Comparison of ENCODE assay signal across 28 cellular contexts in the genomic region with DNA sequence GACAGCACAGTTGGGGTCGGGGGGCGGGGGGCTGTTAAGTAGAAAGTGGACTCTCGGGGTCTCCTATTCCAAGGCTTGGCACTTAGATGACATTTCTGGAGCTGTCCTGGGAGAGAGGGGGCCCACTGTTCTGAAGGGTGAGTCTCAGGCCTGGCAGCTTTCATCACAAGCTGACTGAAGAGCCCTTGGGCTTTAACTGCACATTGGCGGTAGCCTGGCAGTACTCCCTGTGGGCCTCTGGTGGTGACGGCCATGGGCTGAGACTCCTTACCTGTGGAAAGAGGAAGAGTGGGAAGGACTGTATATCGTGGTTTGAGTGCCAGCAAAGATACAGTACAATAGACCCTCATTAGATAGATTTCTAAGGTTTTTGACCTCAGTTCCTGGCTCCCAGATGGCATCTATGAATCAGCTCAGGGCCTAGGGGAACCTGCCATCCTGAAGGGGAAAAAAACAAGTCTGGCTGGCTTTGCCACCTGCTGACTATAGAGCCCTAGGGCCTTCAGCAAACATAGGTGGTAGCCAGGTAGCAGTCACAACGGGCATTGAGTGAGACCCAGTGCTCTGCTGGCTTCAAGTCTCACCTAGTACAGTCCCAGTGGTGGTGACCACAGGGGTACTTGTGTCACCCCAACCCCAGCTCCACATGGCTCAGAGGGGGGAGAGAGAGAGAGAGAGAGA.
DNase-seq lines count a peak whose midpoint lies in the region; ATAC-seq and TF ChIP-seq lines count a peak whose summit lies in the region.
"Had no signal": no experiment of that assay in that cellular context is flagged by ENCODE, and none has a peak within 500 bp of the region (broad histone marks: within the 10 kb centered on the region; RNA-seq: fewer than 3 reads in every experiment).

No MANE protein-coding gene starts in this region.

- H3K27me3 ChIP-seq in PC-9 (ENCODE audit: insufficient read depth, low read depth): no peaks in the 10 kb centered on the region
- H3K27me3 ChIP-seq in foreskin keratinocyte: no peaks in the 10 kb centered on the region
- H3K27me3 ChIP-seq in endodermal cell (ENCODE audit: control insufficient read depth, insufficient read depth, low read length, poor library complexity, severe bottlenecking): no peaks in the 10 kb centered on the region
- H3K27me3 ChIP-seq in left ventricle myocardium inferior (ENCODE audit: low read depth): no peaks in the 10 kb centered on the region
- H3K27me3 ChIP-seq: left lung, MG63, spleen, tibial nerve had no signal

- H3K9ac ChIP-seq in endodermal cell (ENCODE audit: extremely low read depth, low read length, poor library complexity, severe bottlenecking): no peak overlapping the region
- H3K9ac ChIP-seq: parathyroid adenoma had no signal

- H3K4me1 Mint-ChIP-seq in activated T-cell treated with anti-CD3 and anti-CD28 coated beads, Interleukin-2, amount 50 U/mL, for 72 hours (ENCODE audit: low read depth): peaks cover 19% of the 10 kb centered on the region
- H3K4me1 Mint-ChIP-seq in endodermal cell: peaks cover 18% of the 10 kb centered on the region
- H3K4me1 Mint-ChIP-seq: activated naive CD4-positive, alpha-beta T cell treated with anti-CD3 and anti-CD28 coated beads, Interleukin-2, amount 10 ng/mL, durations not matched to agents 7 days and 5 days had no signal

- DNase-seq in activated T-cell treated with anti-CD3 and anti-CD28 coated beads, Interleukin-2, amount 50 U/mL, for 72 hours: no peak
- no peak for DNase-seq in activated T-cell treated with anti-CD3 and anti-CD28 coated beads, Interleukin-2, amount 50 U/mL, for 1 hour
- peak; percentile 65 to 80 for DNase-seq in PC-9
- peak in 1 of 2 donors; percentile 42 for DNase-seq in foreskin keratinocyte
- no peak for DNase-seq in endodermal cell
- no peak for DNase-seq in left ventricle myocardium inferior
- DNase-seq in NCI-H510A (lab: John Stamatoyannopoulos, UW): no peak
- DNase-seq: activated CD4-positive, alpha-beta memory T cell treated with anti-CD3 and anti-CD28 coated beads for 36 hours; activated CD4-positive, alpha-beta T cell treated with anti-CD3 and anti-CD28 coated beads for 1 hour; activated naive CD4-positive, alpha-beta T cell treated with anti-CD3 and anti-CD28 coated beads, Interleukin-2, amount 10 ng/mL, durations not matched to agents 7 days and 5 days; CD4-positive, CD25-positive, alpha-beta regulatory T cell; immature natural killer cell; KBM-7; left lung; MG63; NCI-H1105 treated with DMSO at 0.1 percent for 48 hours; NCI-H1930; NCI-H524 treated with DMSO at 0.1 percent for 48 hours; right cardiac atrium; spleen; stimulated activated CD4-positive, alpha-beta T cell treated with anti-CD3 and anti-CD28 coated beads, Interleukin-2, amount 100 ng/mL, for 24 hours had no signal

- intact Hi-C loops in PC-9 (cut with micrococcal nuclease; ENCODE audit: unreplicated experiment) (no loop called here), left ventricle myocardium inferior (cut with micrococcal nuclease) (no loop called here)

- H3K27ac ChIP-seq in PC-9 (peak overlapping the region; percentile 44), foreskin keratinocyte (no peak overlapping the region), endodermal cell (ENCODE audit: low read depth, low read length) (no peak overlapping the region), left ventricle myocardium inferior (replicated peaks) (no peak overlapping the region)
- H3K27ac ChIP-seq: A549, left lung, parathyroid adenoma, spleen, tibial nerve had no signal

- no peaks in the 10 kb centered on the region for H4K20me1 ChIP-seq in PC-9 (ENCODE audit: insufficient read depth)

- H3K36me3 ChIP-seq in PC-9 (ENCODE audit: low read depth): peaks cover 10% of the 10 kb centered on the region; the same call in 1 of the 2 replicates
- peaks cover 74% of the 10 kb centered on the region for H3K36me3 ChIP-seq in endodermal cell (ENCODE audit: control insufficient read depth, insufficient read depth, low read length)
- H3K36me3 ChIP-seq in left ventricle myocardium inferior: peaks cover 85% of the 10 kb centered on the region

- no peaks in the 10 kb centered on the region; the same call in 1 of the 2 replicates for H3K9me3 ChIP-seq in PC-9 (ENCODE audit: insufficient read depth, low read depth)
- peaks cover 46% of the 10 kb centered on the region for H3K9me3 ChIP-seq in endodermal cell (ENCODE audit: control insufficient read depth, low read length)
- peaks cover 44% of the 10 kb centered on the region for H3K9me3 ChIP-seq in left ventricle myocardium inferior (replicated peaks)

- H3F3A ChIP-seq in PC-9 (ENCODE audit: insufficient read depth, low read depth): peaks cover 8% of the 10 kb centered on the region; the same call in 1 of the 2 replicates

- H3K4me3 ChIP-seq in PC-9 (no peak overlapping the region), endodermal cell (ENCODE audit: low read length) (no peak overlapping the region), left ventricle myocardium inferior (no peak overlapping the region)
- H3K4me3 ChIP-seq: A549, GM12878, left lung, MG63, spleen, tibial nerve had no signal

- H3K27me3 Mint-ChIP-seq in activated T-cell treated with anti-CD3 and anti-CD28 coated beads, Interleukin-2, amount 50 U/mL, for 72 hours (ENCODE audit: low read depth): no peaks in the 10 kb centered on the region
- no peaks in the 10 kb centered on the region for H3K27me3 Mint-ChIP-seq in endodermal cell (ENCODE audit: insufficient read depth)
- H3K27me3 Mint-ChIP-seq: activated CD4-positive, alpha-beta memory T cell treated with anti-CD3 and anti-CD28 coated beads for 36 hours; activated naive CD4-positive, alpha-beta T cell treated with anti-CD3 and anti-CD28 coated beads, Interleukin-2, amount 10 ng/mL, durations not matched to agents 7 days and 5 days; CD4-positive, CD25-positive, alpha-beta regulatory T cell had no signal

- TF ChIP-seq CTCF in PC-9 (conservative IDR thresholded peaks at IDR 0.05): no peak
- TF ChIP-seq CTCF in foreskin keratinocyte (conservative IDR thresholded peaks at IDR 0.05): no peak
- TF ChIP-seq CTCF in endodermal cell (conservative IDR thresholded peaks at IDR 0.05): no peak
- TF ChIP-seq CTCF in left ventricle myocardium inferior (IDR thresholded peaks at IDR 0.05; ENCODE audit: borderline replicate concordance): no peak

- no peak for ATAC-seq in activated T-cell treated with anti-CD3 and anti-CD28 coated beads, Interleukin-2, amount 50 U/mL, for 72 hours (replicated peaks in 1 of 2)
- ATAC-seq in foreskin keratinocyte: peak; percentile 77
- no peak for ATAC-seq in HG03571 (IDR thresholded peaks at IDR 0.05; ENCODE audit: unreplicated experiment)
- ATAC-seq: A549, GM12878, left lung, SK-N-SH treated with all-trans-retinoic acid at 6 μM for 48 hours had no signal

- 91 to 100% methylated on average over 1 to 7 of the region's 7 CpGs for WGBS in endodermal cell (ENCODE audit: insufficient coverage in 1 of 2, insufficient read length in 1 of 2), 2 experiments

- peaks cover 48 to 81% of the 10 kb centered on the region in 2 donors for H3K36me3 Mint-ChIP-seq in activated T-cell treated with anti-CD3 and anti-CD28 coated beads, Interleukin-2, amount 50 U/mL, for 72 hours (ENCODE audit: insufficient read depth in 2 of 2)
- H3K36me3 Mint-ChIP-seq in endodermal cell (ENCODE audit: low read depth): peaks cover 79% of the 10 kb centered on the region

- H3K4me1 ChIP-seq in PC-9 (replicated peaks; ENCODE audit: insufficient read depth): peaks cover 30% of the 10 kb centered on the region
- no peaks in the 10 kb centered on the region for H3K4me1 ChIP-seq in foreskin keratinocyte
- H3K4me1 ChIP-seq in endodermal cell (ENCODE audit: control insufficient read depth, insufficient read depth, low read length): peaks cover 8% of the 10 kb centered on the region
- H3K4me1 ChIP-seq in left ventricle myocardium inferior: peaks cover 5% of the 10 kb centered on the region
- H3K4me1 ChIP-seq: A549, parathyroid adenoma, tibial nerve had no signal

- H2AFZ ChIP-seq in PC-9: no peak overlapping the region
- H2AFZ ChIP-seq: parathyroid adenoma had no signal

- no peak overlapping the region for H3K4me3 Mint-ChIP-seq in activated T-cell treated with anti-CD3 and anti-CD28 coated beads, Interleukin-2, amount 50 U/mL, for 72 hours
- no peak overlapping the region for H3K4me3 Mint-ChIP-seq in endodermal cell
- H3K4me3 Mint-ChIP-seq: activated CD4-positive, alpha-beta memory T cell treated with anti-CD3 and anti-CD28 coated beads for 36 hours; activated naive CD4-positive, alpha-beta T cell treated with anti-CD3 and anti-CD28 coated beads, Interleukin-2, amount 10 ng/mL, durations not matched to agents 7 days and 5 days; activated T-helper 1 cell treated with anti-CD3 and anti-CD28 coated beads, Interleukin-12 subunit alpha, Interleukin-12 subunit beta, Interleukin-2, Interleukin-4 antibody, amounts not matched to agents 30 ng/mL and 10 ng/mL and 1 ng/mL, durations not matched to agents 14 hours and 24 hours and 36 hours; CD4-positive, CD25-positive, alpha-beta regulatory T cell; immature natural killer cell had no signal

- peaks cover 10 to 13% of the 10 kb centered on the region in 2 donors for H3K9me3 Mint-ChIP-seq in activated T-cell treated with anti-CD3 and anti-CD28 coated beads, Interleukin-2, amount 50 U/mL, for 72 hours
- peaks cover 30% of the 10 kb centered on the region for H3K9me3 Mint-ChIP-seq in endodermal cell

- H3K9me2 ChIP-seq in PC-9 (ENCODE audit: insufficient read depth): no peaks in the 10 kb centered on the region

- BruUV-seq in PC-9 (replicated peaks; lab: Mats Ljungman, UMichigan): no TSS peak

- POLR2A ChIA-PET in PC-9 (lab: Charles Lee; ENCODE audit: unreplicated experiment): no interaction called here

- H3K4me2 ChIP-seq in PC-9: peak overlapping the region; percentile 40; the same call in 1 of the 2 replicates
- H3K4me2 ChIP-seq: A549 had no signal

- peaks cover 53% of the 10 kb centered on the region for H3K79me2 ChIP-seq in PC-9 (ENCODE audit: low read depth)

- H3K27ac Mint-ChIP-seq in activated T-cell treated with anti-CD3 and anti-CD28 coated beads, Interleukin-2, amount 50 U/mL, for 72 hours: peak overlapping the region; percentile 74
- no peak overlapping the region for H3K27ac Mint-ChIP-seq in endodermal cell
- H3K27ac Mint-ChIP-seq: activated CD4-positive, alpha-beta memory T cell treated with anti-CD3 and anti-CD28 coated beads for 36 hours; activated naive CD4-positive, alpha-beta T cell treated with anti-CD3 and anti-CD28 coated beads, Interleukin-2, amount 10 ng/mL, durations not matched to agents 7 days and 5 days; activated T-helper 1 cell treated with anti-CD3 and anti-CD28 coated beads, Interleukin-12 subunit alpha, Interleukin-12 subunit beta, Interleukin-2, Interleukin-4 antibody, amounts not matched to agents 30 ng/mL and 10 ng/mL and 1 ng/mL, durations not matched to agents 14 hours and 24 hours and 36 hours; CD4-positive, CD25-positive, alpha-beta regulatory T cell had no signal

- CTCF ChIA-PET in PC-9 (lab: Charles Lee): no interaction called here

Comparison
In these comparisons a context has a peak if more than half of its experiments do, and no peak if none do; other contexts are left out.
1. DNase-seq: peak in PC-9 (2 of 2); none in activated T-cell treated with anti-CD3 and anti-CD28 coated beads, Interleukin-2, amount 50 U/mL, for 72 hours (0 of 2), activated T-cell treated with anti-CD3 and anti-CD28 coated beads, Interleukin-2, amount 50 U/mL, for 1 hour (single experiment), endodermal cell (single experiment), left ventricle myocardium inferior (single experiment) and NCI-H510A (single experiment).